Comparison of ENCODE assay signal across 19 cellular contexts in the genomic region with DNA sequence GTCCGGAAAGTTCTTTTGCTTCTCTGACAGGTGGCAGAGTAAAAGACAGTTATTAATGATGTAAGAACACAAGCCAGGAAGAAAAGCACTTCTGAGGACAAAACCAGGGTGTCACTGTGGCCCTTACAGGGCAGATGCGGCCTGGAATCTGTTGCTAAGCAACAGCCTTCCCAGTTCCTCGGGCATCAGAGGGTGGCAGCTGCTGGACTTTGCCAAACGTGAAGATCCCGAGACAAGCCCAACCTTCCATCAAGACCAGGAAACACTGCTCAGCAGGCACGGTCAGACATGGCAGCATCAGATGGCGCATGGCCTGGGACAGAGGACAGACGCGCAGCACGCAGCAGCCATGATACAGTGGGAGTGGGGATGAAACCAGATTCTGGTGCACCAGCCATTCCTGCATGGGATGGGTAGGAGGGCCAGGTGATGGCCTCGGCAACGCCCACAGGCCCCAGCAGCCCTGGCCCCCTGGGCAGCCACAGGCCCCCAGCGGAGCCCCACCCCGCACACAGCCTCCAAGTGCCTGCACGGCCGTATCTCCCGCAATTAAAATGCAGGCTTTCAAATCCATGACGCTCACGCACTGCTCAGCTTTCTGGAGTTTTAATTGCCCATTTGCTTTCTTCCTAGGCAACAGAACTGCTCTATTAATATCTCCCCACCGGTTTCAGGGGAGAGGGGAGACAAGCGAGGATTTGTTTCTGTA.
DNase-seq lines count a peak whose midpoint lies in the region; ATAC-seq and TF ChIP-seq lines count a peak whose summit lies in the region.
"Had no signal": no experiment of that assay in that cellular context is flagged by ENCODE, and none has a peak within 500 bp of the region (broad histone marks: within the 10 kb centered on the region; RNA-seq: fewer than 3 reads in every experiment).

No MANE protein-coding gene starts in this region.

- CTCF ChIA-PET in GM10248 (lab: Yijun Ruan, JAX) = interaction anchor here (1.3 kb wide), 1 partner anchor 10 kb away, joined by 3 read pairs; no protein-coding TSS in a partner anchor

- DNase-seq in NCI-H510A treated with DMSO at 0.1 percent for 48 hours (lab: John Stamatoyannopoulos, UW) (peak; percentile 11), NCI-H510A (lab: John Stamatoyannopoulos, UW) (no peak), NCI-H69 (lab: John Stamatoyannopoulos, UW) (peak; percentile 70), islet precursor cell (peak; percentile 39), substantia nigra (lab: John Stamatoyannopoulos, UW) (peak in 1 of 49 donors; percentile 11), GM10248 (ENCODE audit: extremely low spot score) (no peak)
- no peak for DNase-seq in activated naive CD4-positive, alpha-beta T cell treated with anti-CD3 and anti-CD28 coated beads, Interleukin-2, amount 50 U/mL, for 72 hours (ENCODE audit: low spot score in 2 of 2)
- DNase-seq: activated CD4-positive, alpha-beta T cell treated with anti-CD3 and anti-CD28 coated beads for 1 hour; activated CD8-positive, alpha-beta memory T cell treated with anti-CD3 and anti-CD28 coated beads, Interleukin-2, amount 50 U/mL, for 4 hours; activated naive CD4-positive, alpha-beta T cell treated with Interleukin-2 at 50 U/mL for 16 hours; esophagus squamous epithelium; GF-D8; KBM-7; midbrain; NCI-H1105; stimulated activated CD4-positive, alpha-beta T cell treated with anti-CD3 and anti-CD28 coated beads, Interleukin-4, amount 100 ng/mL, for 1 hour had no signal

- peaks cover 3 to 14% of the 10 kb centered on the region in 2 donors for H3K9me3 Mint-ChIP-seq in activated naive CD4-positive, alpha-beta T cell treated with anti-CD3 and anti-CD28 coated beads, Interleukin-2, amount 50 U/mL, for 72 hours

- POLR2A ChIA-PET in GM10248 (lab: Yijun Ruan, JAX) = no interaction called here

- H3K36me3 Mint-ChIP-seq in activated naive CD4-positive, alpha-beta T cell treated with anti-CD3 and anti-CD28 coated beads, Interleukin-2, amount 50 U/mL, for 72 hours = peaks cover 14 to 31% of the 10 kb centered on the region in 2 donors

- no peak overlapping the region for H3K27ac Mint-ChIP-seq in activated naive CD4-positive, alpha-beta T cell treated with anti-CD3 and anti-CD28 coated beads, Interleukin-2, amount 50 U/mL, for 72 hours
- H3K27ac Mint-ChIP-seq: T-helper 2 cell treated with Interferon-gamma antibody and Interleukin-4, amounts not matched to agents 5 μg/mL and 100 μg/mL, for 36 hours had no signal

- H3K27ac ChIP-seq in substantia nigra (ENCODE audit: low read depth, low read length, poor library complexity, severe bottlenecking) = peak overlapping the region; percentile 11
- H3K27ac ChIP-seq: esophagus squamous epithelium, neutrophil had no signal

- TF ChIP-seq CTCF in GM10248 (IDR thresholded peaks at IDR 0.05; ENCODE audit: control extremely low read depth, extremely low read depth, low read depth, missing control alignments) = no peak

- no peak for ATAC-seq in GM18498 (IDR thresholded peaks at IDR 0.05; ENCODE audit: unreplicated experiment)
- ATAC-seq in activated naive CD4-positive, alpha-beta T cell treated with anti-CD3 and anti-CD28 coated beads, Interleukin-2, amount 50 U/mL, for 72 hours = no peak

Comparison
In these comparisons a context has a peak if more than half of its experiments do, and no peak if none do; other contexts are left out.
1. DNase-seq: peak in NCI-H510A treated with DMSO at 0.1 percent for 48 hours (single experiment), NCI-H69 (single experiment) and islet precursor cell (single experiment); none in NCI-H510A (single experiment), activated naive CD4-positive, alpha-beta T cell treated with anti-CD3 and anti-CD28 coated beads, Interleukin-2, amount 50 U/mL, for 72 hours (0 of 2) and GM10248 (single experiment).